In the genomic region with DNA sequence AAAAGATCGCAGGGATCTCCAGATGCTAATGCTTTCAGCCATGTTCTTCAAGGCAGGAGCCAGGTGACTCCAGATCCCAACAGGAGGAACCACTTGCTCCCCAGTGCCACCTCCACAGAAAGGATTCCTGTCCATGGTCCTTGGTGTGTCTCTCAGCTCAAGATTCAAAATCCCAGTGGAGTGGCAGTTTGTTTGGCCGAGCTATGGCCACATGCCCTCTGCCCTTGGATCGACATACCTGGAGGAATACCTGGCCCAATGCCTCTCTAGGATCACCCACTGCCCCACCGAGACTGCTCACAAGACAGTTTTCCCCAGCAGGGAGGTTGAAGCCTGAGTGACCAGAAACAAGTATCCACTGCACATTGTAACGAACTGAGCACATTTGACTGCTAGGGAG, we compare ENCODE assay signal across 20 cellular contexts. TPM values are rescaled to one million over a fixed set of nuclear protein-coding genes. Genes with fewer than 3 reads are reported as not detected.
A peak's percentile ranks its signal among the peaks of the same experiment; 100 is the strongest.
DNase-seq lines count a peak whose midpoint lies in the region; TF ChIP-seq lines count a peak whose summit lies in the region.
"Had no signal": no experiment of that assay in that cellular context is flagged by ENCODE, and none has a peak within 500 bp of the region (broad histone marks: within the 10 kb centered on the region; RNA-seq: fewer than 3 reads in every experiment).

No MANE protein-coding gene starts in this region.

- H3K36me3 ChIP-seq in H7 (replicated peaks; ENCODE audit: control insufficient read depth, insufficient read depth, low read length) = no peaks in the 10 kb centered on the region
- H3K36me3 ChIP-seq: thyroid gland had no signal

- H3K27me3 ChIP-seq in H7 (ENCODE audit: control insufficient read depth, insufficient read depth, low read length) = peaks cover 35% of the 10 kb centered on the region
- H3K27me3 ChIP-seq: thyroid gland had no signal

- DNase-seq in stimulated activated CD4-positive, alpha-beta T cell treated with anti-CD3 and anti-CD28 coated beads, Interleukin-15, amount 100 ng/mL, for 24 hours = peak; percentile 0
- DNase-seq in stimulated activated CD4-positive, alpha-beta T cell treated with anti-CD3 and anti-CD28 coated beads, Interleukin-1b, Interleukin-23, amount 100 ng/mL, for 48 hours = no peak
- DNase-seq in coronary artery (ENCODE audit: low spot score) (peak; percentile 69), osteocyte (ENCODE audit: extremely low spot score, unreplicated experiment) (peak; percentile 84), ureter (ENCODE audit: low spot score) (peak; percentile 41), SW480 (ENCODE audit: low spot score) (no peak), glomerular visceral epithelial cell (ENCODE audit: extremely low spot score) (no peak), H7 (no peak)
- DNase-seq: activated T-cell treated with anti-CD3 and anti-CD28 coated beads, Interleukin-2, amount 50 U/mL, for 72 hours; central memory CD4-positive, alpha-beta T cell; effector memory CD4-positive, alpha-beta T cell; hippocampal formation; midbrain; MV-4-11; NCI-H1930; NCI-H510A; occipital lobe had no signal

- no peaks in the 10 kb centered on the region for H3K9me3 Mint-ChIP-seq in osteocyte (ENCODE audit: unreplicated experiment)
- H3K9me3 Mint-ChIP-seq: activated T-cell treated with anti-CD3 and anti-CD28 coated beads, Interleukin-2, amount 50 U/mL, for 72 hours had no signal

- no peak overlapping the region for H3K27ac Mint-ChIP-seq in osteocyte (ENCODE audit: unreplicated experiment)
- H3K27ac Mint-ChIP-seq: activated T-cell treated with anti-CD3 and anti-CD28 coated beads, Interleukin-2, amount 50 U/mL, for 72 hours; B cell had no signal

- H3K36me3 Mint-ChIP-seq in osteocyte (ENCODE audit: unreplicated experiment) = no peaks in the 10 kb centered on the region

- no peak overlapping the region for H3K4me3 ChIP-seq in coronary artery
- no peak overlapping the region for H3K4me3 ChIP-seq in H7 (ENCODE audit: insufficient read depth, low read depth, low read length)
- H3K4me3 ChIP-seq: GM12878, thyroid gland had no signal

- H3K27ac ChIP-seq in coronary artery = no peak overlapping the region
- H3K27ac ChIP-seq: thyroid gland had no signal

- TF ChIP-seq CTCF in coronary artery (IDR thresholded peaks at IDR 0.05) (no peak), osteocyte (IDR thresholded peaks at IDR 0.05) (no peak)

- H3K27me3 Mint-ChIP-seq in osteocyte (ENCODE audit: unreplicated experiment) = peaks cover 2% of the 10 kb centered on the region

- H3K4me1 Mint-ChIP-seq in osteocyte (ENCODE audit: unreplicated experiment) = peaks cover 12% of the 10 kb centered on the region

- no peak overlapping the region for H3K4me3 Mint-ChIP-seq in osteocyte (ENCODE audit: unreplicated experiment)
- H3K4me3 Mint-ChIP-seq: activated T-cell treated with anti-CD3 and anti-CD28 coated beads, Interleukin-2, amount 50 U/mL, for 72 hours; B cell had no signal

RNA-seq across cellular contexts. Expression of a gene that starts 3.9 kb away (rescaled TPM):
- total RNA-seq in osteocyte = 2.5 and 3.4 TPM in 2 replicates
- total RNA-seq in ureter = 9.4 TPM
- 4.3 and 4.7 TPM in 2 replicates for total RNA-seq in H7 (2014; rRNA removed; shearing (Covaris generic))
- total RNA-seq: activated T-cell treated with anti-CD3 and anti-CD28 coated beads, Interleukin-2, amount 50 U/mL, for 72 hours; B cell had no signal

RNA-seq across cellular contexts. Expression of a gene that starts 18.5 kb away (rescaled TPM):
- 10.3 and 12.5 TPM in 2 replicates for total RNA-seq in osteocyte
- 10.4 TPM for total RNA-seq in ureter
- 0.04 TPM in 1 of 2 replicates, not detected in the other for total RNA-seq in H7 (2014; rRNA removed; shearing (Covaris generic))

Comparison
In these comparisons a context has a peak if more than half of its experiments do, and no peak if none do; other contexts are left out.
1. DNase-seq: peak in stimulated activated CD4-positive, alpha-beta T cell treated with anti-CD3 and anti-CD28 coated beads, Interleukin-15, amount 100 ng/mL, for 24 hours (single experiment), coronary artery (single experiment), osteocyte (single experiment) and ureter (single experiment); none in stimulated activated CD4-positive, alpha-beta T cell treated with anti-CD3 and anti-CD28 coated beads, Interleukin-1b, Interleukin-23, amount 100 ng/mL, for 48 hours (single experiment), SW480 (single experiment), glomerular visceral epithelial cell (single experiment) and H7 (single experiment).
2. RNA of a gene that starts 18.5 kb away (total RNA-seq): 10.3 to 12.5 TPM in osteocyte and 10.4 TPM in ureter (single experiment); 0.04 TPM in H7; every median in the first group is over 10 times any median in the second.